1 cellular context compared by ENCODE assay signal in the genomic region with DNA sequence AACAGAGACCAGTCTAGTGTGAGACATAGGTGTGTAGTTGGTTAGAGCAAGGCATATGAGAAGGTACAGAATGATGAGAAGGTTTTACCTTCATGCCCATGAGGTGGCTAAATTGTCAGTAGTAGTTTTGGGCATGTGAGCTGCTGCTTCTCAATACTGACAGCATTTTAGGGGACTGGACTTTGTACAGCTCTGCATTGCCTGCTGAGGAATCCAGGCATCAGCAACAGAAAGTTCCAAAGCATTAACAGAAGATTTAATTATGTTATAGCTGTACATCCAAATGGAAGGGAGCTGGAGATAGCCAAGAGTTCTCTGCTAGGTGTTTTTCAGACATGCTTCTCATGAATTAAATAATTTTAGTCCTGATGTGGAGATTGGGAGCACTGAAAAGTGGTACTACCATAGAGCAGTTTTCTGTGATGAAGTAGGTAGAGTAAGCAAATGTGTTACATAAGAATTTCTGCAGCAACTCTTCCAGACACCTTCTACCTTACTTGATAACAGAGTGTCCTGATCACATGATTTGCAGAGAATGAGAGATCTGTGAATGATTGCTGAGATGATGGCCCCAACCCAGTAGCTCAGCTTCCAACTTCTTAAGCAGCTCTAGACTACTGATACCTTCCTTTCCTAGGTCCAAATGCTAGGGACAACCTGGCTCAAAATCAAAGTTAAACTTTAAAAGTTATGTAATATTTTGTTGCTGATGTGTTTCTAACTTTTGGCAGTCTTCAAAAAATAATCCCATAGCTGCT.
TF ChIP-seq lines count a peak whose summit lies in the region.

No MANE protein-coding gene starts in this region.

TF ChIP-seq in K562, 482 proteins besides CTCF, POLR2A, EP300 and RAD21:
- TF ChIP-seq, protein P1, sequence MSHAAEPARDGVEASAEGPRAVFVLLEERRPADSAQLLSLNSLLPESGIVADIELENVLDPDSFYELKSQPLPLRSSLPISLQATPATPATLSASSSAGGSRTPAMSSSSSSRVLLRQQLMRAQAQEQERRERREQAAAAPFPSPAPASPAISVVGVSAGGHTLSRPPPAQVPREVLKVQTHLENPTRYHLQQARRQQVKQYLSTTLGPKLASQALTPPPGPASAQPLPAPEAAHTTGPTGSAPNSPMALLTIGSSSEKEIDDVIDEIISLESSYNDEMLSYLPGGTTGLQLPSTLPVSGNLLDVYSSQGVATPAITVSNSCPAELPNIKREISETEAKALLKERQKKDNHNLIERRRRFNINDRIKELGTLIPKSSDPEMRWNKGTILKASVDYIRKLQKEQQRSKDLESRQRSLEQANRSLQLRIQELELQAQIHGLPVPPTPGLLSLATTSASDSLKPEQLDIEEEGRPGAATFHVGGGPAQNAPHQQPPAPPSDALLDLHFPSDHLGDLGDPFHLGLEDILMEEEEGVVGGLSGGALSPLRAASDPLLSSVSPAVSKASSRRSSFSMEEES (CRISPR knock-in tag; IDR thresholded peaks at IDR 0.05): peak; percentile 14; the same call in 1 of the 2 replicates
- TF ChIP-seq, protein P2, sequence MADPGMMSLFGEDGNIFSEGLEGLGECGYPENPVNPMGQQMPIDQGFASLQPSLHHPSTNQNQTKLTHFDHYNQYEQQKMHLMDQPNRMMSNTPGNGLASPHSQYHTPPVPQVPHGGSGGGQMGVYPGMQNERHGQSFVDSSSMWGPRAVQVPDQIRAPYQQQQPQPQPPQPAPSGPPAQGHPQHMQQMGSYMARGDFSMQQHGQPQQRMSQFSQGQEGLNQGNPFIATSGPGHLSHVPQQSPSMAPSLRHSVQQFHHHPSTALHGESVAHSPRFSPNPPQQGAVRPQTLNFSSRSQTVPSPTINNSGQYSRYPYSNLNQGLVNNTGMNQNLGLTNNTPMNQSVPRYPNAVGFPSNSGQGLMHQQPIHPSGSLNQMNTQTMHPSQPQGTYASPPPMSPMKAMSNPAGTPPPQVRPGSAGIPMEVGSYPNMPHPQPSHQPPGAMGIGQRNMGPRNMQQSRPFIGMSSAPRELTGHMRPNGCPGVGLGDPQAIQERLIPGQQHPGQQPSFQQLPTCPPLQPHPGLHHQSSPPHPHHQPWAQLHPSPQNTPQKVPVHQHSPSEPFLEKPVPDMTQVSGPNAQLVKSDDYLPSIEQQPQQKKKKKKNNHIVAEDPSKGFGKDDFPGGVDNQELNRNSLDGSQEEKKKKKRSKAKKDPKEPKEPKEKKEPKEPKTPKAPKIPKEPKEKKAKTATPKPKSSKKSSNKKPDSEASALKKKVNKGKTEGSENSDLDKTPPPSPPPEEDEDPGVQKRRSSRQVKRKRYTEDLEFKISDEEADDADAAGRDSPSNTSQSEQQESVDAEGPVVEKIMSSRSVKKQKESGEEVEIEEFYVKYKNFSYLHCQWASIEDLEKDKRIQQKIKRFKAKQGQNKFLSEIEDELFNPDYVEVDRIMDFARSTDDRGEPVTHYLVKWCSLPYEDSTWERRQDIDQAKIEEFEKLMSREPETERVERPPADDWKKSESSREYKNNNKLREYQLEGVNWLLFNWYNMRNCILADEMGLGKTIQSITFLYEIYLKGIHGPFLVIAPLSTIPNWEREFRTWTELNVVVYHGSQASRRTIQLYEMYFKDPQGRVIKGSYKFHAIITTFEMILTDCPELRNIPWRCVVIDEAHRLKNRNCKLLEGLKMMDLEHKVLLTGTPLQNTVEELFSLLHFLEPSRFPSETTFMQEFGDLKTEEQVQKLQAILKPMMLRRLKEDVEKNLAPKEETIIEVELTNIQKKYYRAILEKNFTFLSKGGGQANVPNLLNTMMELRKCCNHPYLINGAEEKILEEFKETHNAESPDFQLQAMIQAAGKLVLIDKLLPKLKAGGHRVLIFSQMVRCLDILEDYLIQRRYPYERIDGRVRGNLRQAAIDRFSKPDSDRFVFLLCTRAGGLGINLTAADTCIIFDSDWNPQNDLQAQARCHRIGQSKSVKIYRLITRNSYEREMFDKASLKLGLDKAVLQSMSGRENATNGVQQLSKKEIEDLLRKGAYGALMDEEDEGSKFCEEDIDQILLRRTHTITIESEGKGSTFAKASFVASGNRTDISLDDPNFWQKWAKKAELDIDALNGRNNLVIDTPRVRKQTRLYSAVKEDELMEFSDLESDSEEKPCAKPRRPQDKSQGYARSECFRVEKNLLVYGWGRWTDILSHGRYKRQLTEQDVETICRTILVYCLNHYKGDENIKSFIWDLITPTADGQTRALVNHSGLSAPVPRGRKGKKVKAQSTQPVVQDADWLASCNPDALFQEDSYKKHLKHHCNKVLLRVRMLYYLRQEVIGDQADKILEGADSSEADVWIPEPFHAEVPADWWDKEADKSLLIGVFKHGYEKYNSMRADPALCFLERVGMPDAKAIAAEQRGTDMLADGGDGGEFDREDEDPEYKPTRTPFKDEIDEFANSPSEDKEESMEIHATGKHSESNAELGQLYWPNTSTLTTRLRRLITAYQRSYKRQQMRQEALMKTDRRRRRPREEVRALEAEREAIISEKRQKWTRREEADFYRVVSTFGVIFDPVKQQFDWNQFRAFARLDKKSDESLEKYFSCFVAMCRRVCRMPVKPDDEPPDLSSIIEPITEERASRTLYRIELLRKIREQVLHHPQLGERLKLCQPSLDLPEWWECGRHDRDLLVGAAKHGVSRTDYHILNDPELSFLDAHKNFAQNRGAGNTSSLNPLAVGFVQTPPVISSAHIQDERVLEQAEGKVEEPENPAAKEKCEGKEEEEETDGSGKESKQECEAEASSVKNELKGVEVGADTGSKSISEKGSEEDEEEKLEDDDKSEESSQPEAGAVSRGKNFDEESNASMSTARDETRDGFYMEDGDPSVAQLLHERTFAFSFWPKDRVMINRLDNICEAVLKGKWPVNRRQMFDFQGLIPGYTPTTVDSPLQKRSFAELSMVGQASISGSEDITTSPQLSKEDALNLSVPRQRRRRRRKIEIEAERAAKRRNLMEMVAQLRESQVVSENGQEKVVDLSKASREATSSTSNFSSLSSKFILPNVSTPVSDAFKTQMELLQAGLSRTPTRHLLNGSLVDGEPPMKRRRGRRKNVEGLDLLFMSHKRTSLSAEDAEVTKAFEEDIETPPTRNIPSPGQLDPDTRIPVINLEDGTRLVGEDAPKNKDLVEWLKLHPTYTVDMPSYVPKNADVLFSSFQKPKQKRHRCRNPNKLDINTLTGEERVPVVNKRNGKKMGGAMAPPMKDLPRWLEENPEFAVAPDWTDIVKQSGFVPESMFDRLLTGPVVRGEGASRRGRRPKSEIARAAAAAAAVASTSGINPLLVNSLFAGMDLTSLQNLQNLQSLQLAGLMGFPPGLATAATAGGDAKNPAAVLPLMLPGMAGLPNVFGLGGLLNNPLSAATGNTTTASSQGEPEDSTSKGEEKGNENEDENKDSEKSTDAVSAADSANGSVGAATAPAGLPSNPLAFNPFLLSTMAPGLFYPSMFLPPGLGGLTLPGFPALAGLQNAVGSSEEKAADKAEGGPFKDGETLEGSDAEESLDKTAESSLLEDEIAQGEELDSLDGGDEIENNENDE (IDR thresholded peaks at IDR 0.05; ENCODE audit: low read depth, low read length): no peak
